In genomic region chr3:138950006-138950644, GRCh38 we compare ENCODE assay signal across 8 cellular contexts. TPM values are rescaled to one million over a fixed set of nuclear protein-coding genes. Genes with fewer than 3 reads are reported as not detected.
A peak's percentile ranks its signal among the peaks of the same experiment; 100 is the strongest.
DNase-seq lines count a peak whose midpoint lies in the region; ATAC-seq and TF ChIP-seq lines count a peak whose summit lies in the region.

No MANE protein-coding gene starts in this region.

- H3K27ac Mint-ChIP-seq in activated naive CD4-positive, alpha-beta T cell treated with anti-CD3 and anti-CD28 coated beads for 36 hours: no peak overlapping the region
- H3K27ac Mint-ChIP-seq in immature natural killer cell: no peak overlapping the region

- H3K4me3 Mint-ChIP-seq in activated naive CD4-positive, alpha-beta T cell treated with anti-CD3 and anti-CD28 coated beads for 36 hours: peak overlapping the region; percentile 19
- peak overlapping the region in 3 of 5 donors; percentile 1 to 51 (median 19) for H3K4me3 Mint-ChIP-seq in immature natural killer cell

- no TSS peak for BruUV-seq in OCI-LY7 (replicated peaks; lab: Mats Ljungman, UMichigan)

- no peaks in the 10 kb centered on the region for H3K9me3 Mint-ChIP-seq in activated naive CD4-positive, alpha-beta T cell treated with anti-CD3 and anti-CD28 coated beads for 36 hours
- peaks cover 0 to 3% (median 0%) of the 10 kb centered on the region in 6 donors for H3K9me3 Mint-ChIP-seq in immature natural killer cell

- peaks cover 17% of the 10 kb centered on the region for H3K4me1 Mint-ChIP-seq in activated naive CD4-positive, alpha-beta T cell treated with anti-CD3 and anti-CD28 coated beads for 36 hours (ENCODE audit: low read depth)
- peaks cover 22 to 29% of the 10 kb centered on the region in 2 donors for H3K4me1 Mint-ChIP-seq in immature natural killer cell

- no peaks in the 10 kb centered on the region for H3K9me2 ChIP-seq in OCI-LY7 (ENCODE audit: insufficient read depth, low read length)

- TF ChIP-seq CTCF in ascending aorta (IDR thresholded peaks at IDR 0.05) (no peak), OCI-LY7 (conservative IDR thresholded peaks at IDR 0.05; ENCODE audit: low read length) (no peak)

- H3K4me2 ChIP-seq in OCI-LY7 (ENCODE audit: low read length): no peak overlapping the region

- intact Hi-C loops in activated naive CD4-positive, alpha-beta T cell treated with anti-CD3 and anti-CD28 coated beads for 36 hours (cut with micrococcal nuclease): no loop called here
- intact Hi-C loops in ascending aorta (cut with DNase I) (no loop called here), OCI-LY7 (cut with micrococcal nuclease; ENCODE audit: unreplicated experiment) (no loop called here)

- H3K27ac ChIP-seq in ascending aorta (no peak overlapping the region), stomach smooth muscle (ENCODE audit: low read length) (no peak overlapping the region), OCI-LY7 (ENCODE audit: low read depth, low read length, poor library complexity, severe bottlenecking) (no peak overlapping the region)

- H3K36me3 ChIP-seq in ascending aorta: no peaks in the 10 kb centered on the region
- no peaks in the 10 kb centered on the region for H3K36me3 ChIP-seq in stomach smooth muscle (ENCODE audit: control insufficient read depth in 2 of 2, insufficient read depth in 2 of 2, low read length in 2 of 2)
- H3K36me3 ChIP-seq in OCI-LY7 (ENCODE audit: insufficient read depth, low read length): no peaks in the 10 kb centered on the region

- ATAC-seq in HG03108 (IDR thresholded peaks at IDR 0.05; ENCODE audit: unreplicated experiment): no peak

- peak; percentile 45 for DNase-seq in activated naive CD4-positive, alpha-beta T cell treated with anti-CD3 and anti-CD28 coated beads for 36 hours
- DNase-seq in activated naive CD4-positive, alpha-beta T cell treated with anti-CD3 and anti-CD28 coated beads, Interleukin-2, amount 50 U/mL, for 16 hours: no peak
- DNase-seq in ascending aorta (ENCODE audit: low spot score in 2 of 2) (no peak), immature natural killer cell (no peak), OCI-LY7 (ENCODE audit: low spot score) (no peak), cerebellar nuclear complex (lab: John Stamatoyannopoulos, UW) (no peak)

- POLR2A ChIA-PET in OCI-LY7 (lab: Charles Lee): no interaction called here

- H4K20me1 ChIP-seq in OCI-LY7 (ENCODE audit: insufficient read depth, low read length): no peaks in the 10 kb centered on the region

- peaks cover 54% of the 10 kb centered on the region for H3K27me3 Mint-ChIP-seq in activated naive CD4-positive, alpha-beta T cell treated with anti-CD3 and anti-CD28 coated beads for 36 hours (ENCODE audit: low read depth)
- H3K27me3 Mint-ChIP-seq in immature natural killer cell (ENCODE audit: low read depth in 3 of 3): peaks cover 26 to 30% (median 29%) of the 10 kb centered on the region in 3 donors

- CTCF ChIA-PET in activated naive CD4-positive, alpha-beta T cell treated with anti-CD3 and anti-CD28 coated beads for 36 hours (lab: Charles Lee): interaction anchor here (0.5 to 2.2 kb wide), 5 partner anchors 9 to 876 kb away, joined by 3 to 8 read pairs (median 3); no protein-coding TSS in a partner anchor
- CTCF ChIA-PET in OCI-LY7 (lab: Charles Lee; ENCODE audit: unreplicated experiment): no interaction called here

- H3K9me3 ChIP-seq in ascending aorta (no peaks in the 10 kb centered on the region), stomach smooth muscle (ENCODE audit: control insufficient read depth in 2 of 2, low read length in 2 of 2) (no peaks in the 10 kb centered on the region), OCI-LY7 (ENCODE audit: low read length) (no peaks in the 10 kb centered on the region)

- H3K4me3 ChIP-seq in ascending aorta (peak overlapping the region; percentile 31 to 58), stomach smooth muscle (ENCODE audit: low read length in 2 of 2) (peak overlapping the region; percentile 53 to 65), OCI-LY7 (ENCODE audit: low read depth, low read length, poor library complexity, severe bottlenecking) (no peak overlapping the region)

- no peaks in the 10 kb centered on the region for H3K79me2 ChIP-seq in OCI-LY7 (ENCODE audit: insufficient read depth, low read depth, low read length)

- no peak overlapping the region for H3K9ac ChIP-seq in stomach smooth muscle (ENCODE audit: low read length in 2 of 2)

- peaks cover 17 to 22% of the 10 kb centered on the region in 2 donors for H3K4me1 ChIP-seq in ascending aorta
- peaks cover 33% of the 10 kb centered on the region for H3K4me1 ChIP-seq in stomach smooth muscle (ENCODE audit: control insufficient read depth, insufficient read depth, low read length)
- no peaks in the 10 kb centered on the region for H3K4me1 ChIP-seq in OCI-LY7 (ENCODE audit: insufficient read depth, low read length, poor library complexity, severe bottlenecking)

- H3K36me3 Mint-ChIP-seq in activated naive CD4-positive, alpha-beta T cell treated with anti-CD3 and anti-CD28 coated beads for 36 hours (ENCODE audit: low read depth): no peaks in the 10 kb centered on the region
- peaks cover 0 to 1% (median 0%) of the 10 kb centered on the region in 3 donors for H3K36me3 Mint-ChIP-seq in immature natural killer cell

- H3K27me3 ChIP-seq in ascending aorta (peaks cover 19% of the 10 kb centered on the region), stomach smooth muscle (ENCODE audit: control insufficient read depth in 1 of 2, insufficient read depth in 2 of 2, low read length in 2 of 2) (peaks cover 55 to 76% of the 10 kb centered on the region in 2 donors)

- no peak overlapping the region for H2AFZ ChIP-seq in OCI-LY7 (ENCODE audit: low read length)

RNA-seq across cellular contexts. Expression of gene FOXL2NB, which starts 3.1 kb away (rescaled TPM):
- not detected for total RNA-seq in activated naive CD4-positive, alpha-beta T cell treated with anti-CD3 and anti-CD28 coated beads for 36 hours
- total RNA-seq in ascending aorta (not detected), OCI-LY7 (2022) (not detected in 2 replicates)
- polyA plus RNA-seq in immature natural killer cell: not detected
- total RNA-seq in OCI-LY7 (2014; rRNA removed; shearing (Covaris generic)): not detected in 2 replicates

RNA-seq across cellular contexts. Expression of gene FOXL2, which starts 3.2 kb away (rescaled TPM):
- not detected for total RNA-seq in activated naive CD4-positive, alpha-beta T cell treated with anti-CD3 and anti-CD28 coated beads for 36 hours
- total RNA-seq in ascending aorta (not detected), OCI-LY7 (2022) (not detected in 2 replicates)
- polyA plus RNA-seq in immature natural killer cell: not detected
- total RNA-seq in OCI-LY7 (2014; rRNA removed; shearing (Covaris generic)): not detected in 2 replicates

RNA-seq across cellular contexts. Expression of gene PRR23A, which starts 55.9 kb away (rescaled TPM):
- total RNA-seq in activated naive CD4-positive, alpha-beta T cell treated with anti-CD3 and anti-CD28 coated beads for 36 hours: not detected
- total RNA-seq in ascending aorta (not detected), OCI-LY7 (2022) (not detected in 2 replicates)
- not detected for polyA plus RNA-seq in immature natural killer cell
- not detected in 2 replicates for total RNA-seq in OCI-LY7 (2014; rRNA removed; shearing (Covaris generic))
